ENCODE assay signal across 14 cellular contexts in genomic region chr3:151764699-151765098, GRCh38. TPM values are rescaled to one million over a fixed set of nuclear protein-coding genes. Genes with fewer than 3 reads are reported as not detected.
"Had no signal": no experiment of that assay in that cellular context is flagged by ENCODE, and none has a peak within 500 bp of the region (broad histone marks: within the 10 kb centered on the region; RNA-seq: fewer than 3 reads in every experiment).

No MANE protein-coding gene starts in this region.

RNA-seq across cellular contexts. Expression of gene AADACL2, which starts 31.0 kb away (rescaled TPM):
- total RNA-seq: activated B cell treated with CpG ODN at 0.5 μM for 24 hours; activated CD4-positive, alpha-beta memory T cell treated with anti-CD3 and anti-CD28 coated beads for 36 hours; activated CD4-positive, alpha-beta memory T cell treated with anti-CD3 and anti-CD28 coated beads, Interleukin-2, amount 10 ng/mL, durations not matched to agents 7 days and 5 days; activated CD4-positive, alpha-beta T cell treated with anti-CD3 and anti-CD28 coated beads for 36 hours; activated CD4-positive, alpha-beta T cell treated with anti-CD3 and anti-CD28 coated beads, Interleukin-2, amount 10 ng/mL, durations not matched to agents 24 days and 14 days; activated CD4-positive, alpha-beta T cell treated with anti-CD3 and anti-CD28 coated beads, Interleukin-2, amount 10 ng/mL, durations not matched to agents 7 days and 5 days; activated CD8-positive, alpha-beta memory T cell treated with anti-CD3 and anti-CD28 coated beads for 36 hours; activated CD8-positive, alpha-beta memory T cell treated with anti-CD3 and anti-CD28 coated beads, Interleukin-2, amount 10 ng/mL, durations not matched to agents 7 days and 5 days; activated CD8-positive, alpha-beta T cell treated with anti-CD3 and anti-CD28 coated beads for 36 hours; activated CD8-positive, alpha-beta T cell treated with anti-CD3 and anti-CD28 coated beads, Interleukin-2, amount 10 ng/mL, durations not matched to agents 7 days and 5 days; T-helper 1 cell treated with Interleukin-12 subunit alpha and Interleukin-12 subunit beta and Interleukin-4 antibody, amounts not matched to agents 30 ng/mL and 1 ng/mL, for 36 hours; T-helper 17 cell; T-helper 2 cell treated with Interferon-gamma antibody and Interleukin-4, amounts not matched to agents 100 ng/mL and 5 ng/mL, for 36 hours; WTC11 had no signal

RNA-seq across cellular contexts. Expression of gene AADAC, which starts 49.2 kb away (rescaled TPM):
- total RNA-seq: activated B cell treated with CpG ODN at 0.5 μM for 24 hours; activated CD4-positive, alpha-beta memory T cell treated with anti-CD3 and anti-CD28 coated beads for 36 hours; activated CD4-positive, alpha-beta memory T cell treated with anti-CD3 and anti-CD28 coated beads, Interleukin-2, amount 10 ng/mL, durations not matched to agents 7 days and 5 days; activated CD4-positive, alpha-beta T cell treated with anti-CD3 and anti-CD28 coated beads for 36 hours; activated CD4-positive, alpha-beta T cell treated with anti-CD3 and anti-CD28 coated beads, Interleukin-2, amount 10 ng/mL, durations not matched to agents 24 days and 14 days; activated CD4-positive, alpha-beta T cell treated with anti-CD3 and anti-CD28 coated beads, Interleukin-2, amount 10 ng/mL, durations not matched to agents 7 days and 5 days; activated CD8-positive, alpha-beta memory T cell treated with anti-CD3 and anti-CD28 coated beads for 36 hours; activated CD8-positive, alpha-beta memory T cell treated with anti-CD3 and anti-CD28 coated beads, Interleukin-2, amount 10 ng/mL, durations not matched to agents 7 days and 5 days; activated CD8-positive, alpha-beta T cell treated with anti-CD3 and anti-CD28 coated beads for 36 hours; activated CD8-positive, alpha-beta T cell treated with anti-CD3 and anti-CD28 coated beads, Interleukin-2, amount 10 ng/mL, durations not matched to agents 7 days and 5 days; T-helper 1 cell treated with Interleukin-12 subunit alpha and Interleukin-12 subunit beta and Interleukin-4 antibody, amounts not matched to agents 30 ng/mL and 1 ng/mL, for 36 hours; T-helper 17 cell; T-helper 2 cell treated with Interferon-gamma antibody and Interleukin-4, amounts not matched to agents 100 ng/mL and 5 ng/mL, for 36 hours had no signal
